Comparison of ENCODE assay signal across 17 cellular contexts in genomic region chr10:110636932-110637557, GRCh38. TPM values are rescaled to one million over a fixed set of nuclear protein-coding genes. Genes with fewer than 3 reads are reported as not detected.
A peak's percentile ranks its signal among the peaks of the same experiment; 100 is the strongest.
DNase-seq lines count a peak whose midpoint lies in the region; ATAC-seq, FAIRE-seq and TF ChIP-seq lines count a peak whose summit lies in the region.
"Had no signal": no experiment of that assay in that cellular context is flagged by ENCODE, and none has a peak within 500 bp of the region (broad histone marks: within the 10 kb centered on the region; RNA-seq: fewer than 3 reads in every experiment).

No MANE protein-coding gene starts in this region.

- H3K27ac ChIP-seq in brain microvascular endothelial cell (peak overlapping the region; percentile 70), mesendoderm (ENCODE audit: low read depth, low read length) (peak overlapping the region; percentile 32)

- no peak overlapping the region for H2BK120ac ChIP-seq in mesendoderm (ENCODE audit: low read depth, low read length)

- no peak overlapping the region for H3K56ac ChIP-seq in mesendoderm (ENCODE audit: low read length)

- no peaks in the 10 kb centered on the region for H3K79me2 ChIP-seq in mesendoderm (ENCODE audit: control insufficient read depth, insufficient read depth, low read length)

- no peak for ATAC-seq in HG03469 (IDR thresholded peaks at IDR 0.05; ENCODE audit: unreplicated experiment)
- ATAC-seq: left colon had no signal

- WGBS in mesendoderm (ENCODE audit: extremely low coverage, insufficient coverage, low lambda C conversion rate) = no CpG with 5 or more reads among the region's 6 CpGs

- no peak overlapping the region for H3K4me3 ChIP-seq in brain microvascular endothelial cell (ENCODE audit: low read depth, low read length)
- no peak overlapping the region for H3K4me3 ChIP-seq in mesendoderm (ENCODE audit: low read length)

- no peaks in the 10 kb centered on the region for H3K79me1 ChIP-seq in mesendoderm (ENCODE audit: low read length)

- H3K18ac ChIP-seq in mesendoderm (ENCODE audit: low read length) = no peak overlapping the region

- H3K27me3 ChIP-seq in brain microvascular endothelial cell (replicated peaks) (no peaks in the 10 kb centered on the region), mesendoderm (ENCODE audit: insufficient read depth, low read length, poor library complexity) (peaks cover 1% of the 10 kb centered on the region)

- H3K9ac ChIP-seq in mesendoderm (ENCODE audit: low read length) = no peak overlapping the region

- TF ChIP-seq CTCF in brain microvascular endothelial cell (IDR thresholded peaks at IDR 0.05; ENCODE audit: low read depth, low read length, missing control alignments) (no peak), type B pancreatic cell (conservative IDR thresholded peaks at IDR 0.05) (no peak)

- H3K36me3 ChIP-seq in brain microvascular endothelial cell (replicated peaks) (no peaks in the 10 kb centered on the region), mesendoderm (ENCODE audit: control insufficient read depth, insufficient read depth, low read length) (no peaks in the 10 kb centered on the region)

- DNase-seq in DMS53 (lab: John Stamatoyannopoulos, UW) = peak; percentile 36
- DNase-seq in DMS53 treated with DMSO at 0.1 percent for 48 hours (lab: John Stamatoyannopoulos, UW; ENCODE audit: unreplicated experiment) = no peak
- peak; percentile 39 for DNase-seq in brain microvascular endothelial cell
- peak; percentile 90 for DNase-seq in mesendoderm
- no peak for DNase-seq in type B pancreatic cell (ENCODE audit: extremely low spot score, unreplicated experiment)
- no peak for DNase-seq in activated CD4-positive, alpha-beta T cell treated with anti-CD3 and anti-CD28 coated beads, Interleukin-2, amount 10 ng/mL, durations not matched to agents 24 days and 14 days
- no peak for DNase-seq in frontal cortex (ENCODE audit: low spot score in 2 of 2)
- DNase-seq: 8988T; activated CD4-positive, alpha-beta T cell treated with anti-CD3 and anti-CD28 coated beads, Interleukin-2, amount 10 ng/mL, durations not matched to agents 7 days and 5 days; activated effector memory CD4-positive, alpha-beta T cell treated with anti-CD3 and anti-CD28 coated beads, Interleukin-2, amount 50 U/mL, for 16 hours; left colon; OCI-M1; stimulated activated CD4-positive, alpha-beta T cell treated with anti-CD3 and anti-CD28 coated beads, Interleukin-15, amount 100 ng/mL, for 24 hours; trophoblast cell had no signal

- H3K4me2 ChIP-seq in mesendoderm (ENCODE audit: low read length) = no peak overlapping the region

- FAIRE-seq in frontal cortex (lab: Jason Lieb, UNC) = no peak
- FAIRE-seq: endometrium had no signal

- H3K36me3 Mint-ChIP-seq in type B pancreatic cell = no peaks in the 10 kb centered on the region
- H3K36me3 Mint-ChIP-seq in activated CD4-positive, alpha-beta T cell treated with anti-CD3 and anti-CD28 coated beads, Interleukin-2, amount 10 ng/mL, durations not matched to agents 24 days and 14 days (ENCODE audit: low read depth) = no peaks in the 10 kb centered on the region

- H3K4me1 Mint-ChIP-seq in type B pancreatic cell (ENCODE audit: unreplicated experiment) = peaks cover 36% of the 10 kb centered on the region
- peaks cover 6% of the 10 kb centered on the region for H3K4me1 Mint-ChIP-seq in activated CD4-positive, alpha-beta T cell treated with anti-CD3 and anti-CD28 coated beads, Interleukin-2, amount 10 ng/mL, durations not matched to agents 24 days and 14 days

- no peak overlapping the region for H4K8ac ChIP-seq in mesendoderm (ENCODE audit: low read depth, low read length)

- H3K9me3 Mint-ChIP-seq in type B pancreatic cell = no peaks in the 10 kb centered on the region
- no peaks in the 10 kb centered on the region for H3K9me3 Mint-ChIP-seq in activated CD4-positive, alpha-beta T cell treated with anti-CD3 and anti-CD28 coated beads, Interleukin-2, amount 10 ng/mL, durations not matched to agents 24 days and 14 days
- H3K9me3 Mint-ChIP-seq: activated CD4-positive, alpha-beta T cell treated with anti-CD3 and anti-CD28 coated beads, Interleukin-2, amount 10 ng/mL, durations not matched to agents 7 days and 5 days had no signal

- intact Hi-C loops in activated CD4-positive, alpha-beta T cell treated with anti-CD3 and anti-CD28 coated beads, Interleukin-2, amount 10 ng/mL, durations not matched to agents 24 days and 14 days (cut with micrococcal nuclease) = no loop called here

- H4K5ac ChIP-seq in mesendoderm (ENCODE audit: low read length) = no peak overlapping the region

- H3K23ac ChIP-seq in mesendoderm (ENCODE audit: low read length) = no peak overlapping the region

- H3K4ac ChIP-seq in mesendoderm (ENCODE audit: low read depth, low read length) = no peak overlapping the region

- in situ Hi-C loops in brain microvascular endothelial cell (cut with HindIII; ENCODE audit: low pct_ligation_motif_present, low sequenced_read_pairs) = no loop called here

- H2BK5ac ChIP-seq in mesendoderm (ENCODE audit: low read length) = no peak overlapping the region

- H3K4me3 Mint-ChIP-seq in type B pancreatic cell = no peak overlapping the region
- H3K4me3 Mint-ChIP-seq in activated CD4-positive, alpha-beta T cell treated with anti-CD3 and anti-CD28 coated beads, Interleukin-2, amount 10 ng/mL, durations not matched to agents 24 days and 14 days = no peak overlapping the region
- H3K4me3 Mint-ChIP-seq: activated CD4-positive, alpha-beta T cell treated with anti-CD3 and anti-CD28 coated beads, Interleukin-2, amount 10 ng/mL, durations not matched to agents 7 days and 5 days had no signal

- peaks cover 10% of the 10 kb centered on the region for H3K4me1 ChIP-seq in mesendoderm (ENCODE audit: control insufficient read depth, low read depth, low read length)

- H3K27me3 Mint-ChIP-seq in type B pancreatic cell = peaks cover 19% of the 10 kb centered on the region
- H3K27me3 Mint-ChIP-seq in activated CD4-positive, alpha-beta T cell treated with anti-CD3 and anti-CD28 coated beads, Interleukin-2, amount 10 ng/mL, durations not matched to agents 24 days and 14 days = peaks cover 38% of the 10 kb centered on the region

- no peak overlapping the region for H2BK15ac ChIP-seq in mesendoderm (replicated peaks; ENCODE audit: low read depth)

- peak overlapping the region; percentile 32 for H3K27ac Mint-ChIP-seq in type B pancreatic cell
- H3K27ac Mint-ChIP-seq in activated CD4-positive, alpha-beta T cell treated with anti-CD3 and anti-CD28 coated beads, Interleukin-2, amount 10 ng/mL, durations not matched to agents 24 days and 14 days = no peak overlapping the region
- H3K27ac Mint-ChIP-seq: activated CD4-positive, alpha-beta T cell treated with anti-CD3 and anti-CD28 coated beads, Interleukin-2, amount 10 ng/mL, durations not matched to agents 7 days and 5 days had no signal

- no peak overlapping the region for H2AK5ac ChIP-seq in mesendoderm (ENCODE audit: low read length)

RNA-seq across cellular contexts. Expression of gene RBM20, which starts 7.1 kb away (rescaled TPM):
- polyA plus RNA-seq in mesendoderm (2013, experiment 1 of 2) = 0.44 TPM
- 0.48 TPM for polyA plus RNA-seq in mesendoderm (2013, experiment 2 of 2)
- total RNA-seq in type B pancreatic cell (ENCODE audit: low replicate concordance) (2.8 and 5.2 TPM in 2 replicates), frontal cortex (0.41 TPM)
- total RNA-seq in activated CD4-positive, alpha-beta T cell treated with anti-CD3 and anti-CD28 coated beads, Interleukin-2, amount 10 ng/mL, durations not matched to agents 24 days and 14 days = 0.05 TPM in 1 of 2 replicates, not detected in the other
- total RNA-seq: activated CD4-positive, alpha-beta T cell treated with anti-CD3 and anti-CD28 coated beads, Interleukin-2, amount 10 ng/mL, durations not matched to agents 7 days and 5 days; bronchial epithelial cell had no signal

Comparison
In these comparisons a context has a peak if more than half of its experiments do, and no peak if none do; other contexts are left out.
1. DNase-seq: peak in DMS53 (single experiment), brain microvascular endothelial cell (single experiment) and mesendoderm (single experiment); none in DMS53 treated with DMSO at 0.1 percent for 48 hours (single experiment), type B pancreatic cell (single experiment), activated CD4-positive, alpha-beta T cell treated with anti-CD3 and anti-CD28 coated beads, Interleukin-2, amount 10 ng/mL, durations not matched to agents 24 days and 14 days (single experiment) and frontal cortex (0 of 2).